In the genomic region with DNA sequence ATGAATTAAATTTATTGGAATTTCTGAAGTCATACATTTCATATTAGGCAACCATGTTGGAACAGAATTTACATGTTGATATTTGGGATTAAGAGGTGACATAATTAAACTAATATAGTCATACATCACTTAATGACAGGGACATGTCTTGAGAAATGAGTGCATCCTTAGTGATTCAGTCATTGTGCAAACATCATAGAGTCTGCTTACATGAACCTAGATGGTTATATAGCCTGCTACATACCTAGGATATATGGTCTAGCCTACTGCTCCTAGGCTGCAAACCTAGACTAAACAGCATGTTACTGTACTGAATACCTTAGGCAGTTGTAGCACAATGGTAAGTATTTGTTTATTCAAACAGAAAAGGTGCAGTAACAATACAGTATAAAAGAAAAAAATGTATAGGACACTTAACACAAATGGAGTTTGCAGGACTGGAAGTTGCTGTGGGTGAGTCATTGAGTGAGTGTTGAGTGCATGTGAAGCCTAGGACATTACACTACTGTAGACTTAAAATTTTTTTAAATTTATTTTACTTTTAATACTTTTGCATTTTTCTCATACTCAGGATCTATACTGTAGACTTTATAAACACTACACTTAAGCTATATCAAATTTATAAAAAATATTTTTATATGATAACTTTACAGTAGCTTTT, we compare ENCODE assay signal across 1 cellular context.
TF ChIP-seq lines count a peak whose summit lies in the region.

No MANE protein-coding gene starts in this region.

TF ChIP-seq in IMR-90, 13 proteins besides CTCF, POLR2A, EP300 and RAD21:
- TF ChIP-seq BHLHE40 (IDR thresholded peaks at IDR 0.05; ENCODE audit: low read depth, low read length) (no peak), CHD1 (IDR thresholded peaks at IDR 0.05; ENCODE audit: low read depth, low read length) (no peak), MXI1 (IDR thresholded peaks at IDR 0.05; ENCODE audit: borderline replicate concordance, low read depth, low read length) (no peak), MAFK (IDR thresholded peaks at IDR 0.05; ENCODE audit: low read depth, low read length) (no peak), RCOR1 (IDR thresholded peaks at IDR 0.05; ENCODE audit: insufficient replicate concordance, low read length) (no peak), CEBPB (IDR thresholded peaks at IDR 0.05; ENCODE audit: low read depth, low read length) (peak; percentile 40; the same call in 1 of the 2 replicates)
